In genomic region chr12:58668233-58668632, GRCh38 we compare ENCODE assay signal across 29 cellular contexts.
"Had no signal": no experiment of that assay in that cellular context is flagged by ENCODE, and none has a peak within 500 bp of the region (broad histone marks: within the 10 kb centered on the region; RNA-seq: fewer than 3 reads in every experiment).

No MANE protein-coding gene starts in this region.

- H3K27ac ChIP-seq: adrenal gland, esophagus muscularis mucosa, heart right ventricle, left lung, neural progenitor cell, testis, transverse colon, VCaP had no signal

- H3K9me3 Mint-ChIP-seq: activated naive CD8-positive, alpha-beta T cell treated with anti-CD3 and anti-CD28 coated beads for 36 hours had no signal

- H3K27ac Mint-ChIP-seq: activated naive CD8-positive, alpha-beta T cell treated with anti-CD3 and anti-CD28 coated beads for 36 hours; naive thymus-derived CD4-positive, alpha-beta T cell; neural progenitor cell had no signal

- H3K27me3 Mint-ChIP-seq: activated naive CD8-positive, alpha-beta T cell treated with anti-CD3 and anti-CD28 coated beads for 36 hours; central memory CD8-positive, alpha-beta T cell; naive thymus-derived CD4-positive, alpha-beta T cell had no signal

- H3K4me1 ChIP-seq: esophagus muscularis mucosa, heart right ventricle, left lung, testis, transverse colon had no signal

- H3K4me3 ChIP-seq: adrenal gland, esophagus muscularis mucosa, heart right ventricle, left lung, lung, neural progenitor cell, testis, transverse colon had no signal

- DNase-seq: activated CD4-positive, alpha-beta T cell treated with anti-CD3 and anti-CD28 coated beads for 4 hours; activated CD4-positive, alpha-beta T cell treated with anti-CD3 and anti-CD28 coated beads, Interleukin-2, amount 50 U/mL, for 4 hours; activated naive CD4-positive, alpha-beta T cell treated with Interleukin-2 at 50 U/mL for 16 hours; activated naive CD8-positive, alpha-beta T cell treated with anti-CD3 and anti-CD28 coated beads for 36 hours; activated T-cell treated with anti-CD3 and anti-CD28 coated beads for 4 hours; activated T-cell treated with anti-CD3 and anti-CD28 coated beads, Interleukin-2, amount 50 U/mL, for 72 hours; adrenal gland; aorta; dermis blood vessel endothelial cell; effector CD4-positive, alpha-beta T cell; heart right ventricle; left lung; naive thymus-derived CD4-positive, alpha-beta T cell; occipital lobe; posterior cingulate gyrus; right cardiac atrium; stimulated activated CD4-positive, alpha-beta T cell treated with anti-CD3 and anti-CD28 coated beads, Interleukin-4, amount 100 ng/mL, for 1 hour; stimulated activated naive CD8-positive, alpha-beta T cell treated with anti-CD3 and anti-CD28 coated beads, Interleukin-15, Interleukin-2, amounts not matched to agents 100 U/mL and 50 U/mL, for 24 hours; T-helper 9 cell; testis; transverse colon had no signal

- H3K4me1 Mint-ChIP-seq: activated naive CD8-positive, alpha-beta T cell treated with anti-CD3 and anti-CD28 coated beads for 36 hours; central memory CD8-positive, alpha-beta T cell had no signal

- H3K9ac ChIP-seq: neural progenitor cell had no signal

- H3K4me3 Mint-ChIP-seq: activated naive CD8-positive, alpha-beta T cell treated with anti-CD3 and anti-CD28 coated beads for 36 hours; activated T-cell treated with anti-CD3 and anti-CD28 coated beads, Interleukin-2, amount 50 U/mL, for 72 hours; central memory CD8-positive, alpha-beta T cell; naive thymus-derived CD4-positive, alpha-beta T cell; neural progenitor cell had no signal

- H3K9me3 ChIP-seq: adrenal gland, esophagus muscularis mucosa, heart right ventricle, left lung, testis, transverse colon had no signal

- H3K4me2 ChIP-seq: neural progenitor cell had no signal

- FAIRE-seq: colon, TTC549, urothelium cell line had no signal

- H2AFZ ChIP-seq: neural progenitor cell had no signal

- ATAC-seq: activated T-cell treated with anti-CD3 and anti-CD28 coated beads, Interleukin-2, amount 50 U/mL, for 72 hours; heart right ventricle; left lung; naive thymus-derived CD4-positive, alpha-beta T cell; right cardiac atrium; stimulated activated naive CD8-positive, alpha-beta T cell treated with anti-CD3 and anti-CD28 coated beads, Interleukin-15, Interleukin-2, amounts not matched to agents 100 U/mL and 50 U/mL, for 24 hours had no signal

- H3K36me3 Mint-ChIP-seq: activated naive CD8-positive, alpha-beta T cell treated with anti-CD3 and anti-CD28 coated beads for 36 hours; naive thymus-derived CD4-positive, alpha-beta T cell; neural progenitor cell had no signal

- H3K27me3 ChIP-seq: adrenal gland, esophagus muscularis mucosa, left lung, neural progenitor cell, testis, transverse colon had no signal

- H3K36me3 ChIP-seq: adrenal gland, esophagus muscularis mucosa, heart right ventricle, left lung, neural progenitor cell, transverse colon had no signal
